Comparison of ENCODE assay signal across 11 cellular contexts in the genomic region with DNA sequence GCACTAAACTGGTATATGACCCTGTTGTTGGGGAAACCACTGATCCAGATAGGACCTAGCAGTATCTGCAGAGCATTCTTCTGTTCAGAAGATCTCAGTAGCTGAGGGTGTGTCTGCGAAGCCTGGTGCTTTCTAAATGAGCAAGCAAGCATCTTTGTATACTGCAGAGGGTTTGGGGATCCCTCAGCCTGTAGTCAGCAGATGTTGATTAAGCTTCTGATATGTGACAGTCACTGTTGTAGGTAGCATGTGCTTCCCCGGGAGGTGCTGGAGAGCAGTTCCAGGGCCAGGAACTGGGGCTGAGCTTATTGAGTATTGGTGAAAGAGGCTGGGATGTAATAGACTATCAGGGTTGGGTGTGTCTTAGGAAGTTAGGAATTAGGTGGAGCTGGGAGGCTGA. TPM values are rescaled to one million over a fixed set of nuclear protein-coding genes. Genes with fewer than 3 reads are reported as not detected.
DNase-seq lines count a peak whose midpoint lies in the region; ATAC-seq and TF ChIP-seq lines count a peak whose summit lies in the region.
"Had no signal": no experiment of that assay in that cellular context is flagged by ENCODE, and none has a peak within 500 bp of the region (broad histone marks: within the 10 kb centered on the region; RNA-seq: fewer than 3 reads in every experiment).

No MANE protein-coding gene starts in this region.

- H3K27ac Mint-ChIP-seq in stimulated activated naive CD8-positive, alpha-beta T cell treated with anti-CD3 and anti-CD28 coated beads, Interleukin-15, amount 100 ng/mL, for 72 hours: peak overlapping the region in 1 of 2 donors; percentile 98

- H3K4me1 Mint-ChIP-seq in stimulated activated naive CD8-positive, alpha-beta T cell treated with anti-CD3 and anti-CD28 coated beads, Interleukin-15, amount 100 ng/mL, for 72 hours: peaks cover 60% of the 10 kb centered on the region

- H3K27ac ChIP-seq in VCaP: peak overlapping the region; percentile 95; the same call in 1 of the 2 replicates

- in situ Hi-C loops in GM13977 (cut with MboI; ENCODE audit: low pct_unique_long_range_greater_than_20kb, low sequenced_read_pairs, unreplicated experiment): no loop called here

- H3K4me3 Mint-ChIP-seq in stimulated activated naive CD8-positive, alpha-beta T cell treated with anti-CD3 and anti-CD28 coated beads, Interleukin-15, amount 100 ng/mL, for 72 hours: peak overlapping the region; percentile 96 to 98

- peak overlapping the region; percentile 98 for H3K4me3 ChIP-seq in fibroblast of the aortic adventitia (ENCODE audit: low read depth, low read length)

- ATAC-seq in stimulated activated naive CD8-positive, alpha-beta T cell treated with anti-CD3 and anti-CD28 coated beads, Interleukin-15, amount 100 ng/mL, for 72 hours: no peak
- ATAC-seq in GM18517 (IDR thresholded peaks at IDR 0.05; ENCODE audit: unreplicated experiment) (no peak), GM21529 (IDR thresholded peaks at IDR 0.05; ENCODE audit: unreplicated experiment) (no peak)

- H3K27me3 Mint-ChIP-seq in stimulated activated naive CD8-positive, alpha-beta T cell treated with anti-CD3 and anti-CD28 coated beads, Interleukin-15, amount 100 ng/mL, for 72 hours: peaks cover 8% of the 10 kb centered on the region

- H3K9me3 Mint-ChIP-seq in stimulated activated naive CD8-positive, alpha-beta T cell treated with anti-CD3 and anti-CD28 coated beads, Interleukin-15, amount 100 ng/mL, for 72 hours: no peaks in the 10 kb centered on the region

- TF ChIP-seq CTCF in VCaP (conservative IDR thresholded peaks at IDR 0.05) (no peak), fibroblast of the aortic adventitia (IDR thresholded peaks at IDR 0.05; ENCODE audit: insufficient read depth, low read length) (no peak), GM13977 (IDR thresholded peaks at IDR 0.05; ENCODE audit: extremely low read depth, insufficient read depth, missing control alignments) (no peak)

- DNase-seq in stimulated activated CD4-positive, alpha-beta T cell treated with anti-CD3 and anti-CD28 coated beads, Interleukin-1b, Interleukin-23, amount 100 ng/mL, for 48 hours: peak; percentile 46
- no peak for DNase-seq in stimulated activated CD4-positive, alpha-beta T cell treated with anti-CD3 and anti-CD28 coated beads, Interleukin-4, amount 100 ng/mL, for 4 hours
- no peak for DNase-seq in fibroblast of the aortic adventitia (ENCODE audit: low read depth)
- no peak for DNase-seq in stimulated activated naive CD8-positive, alpha-beta T cell treated with anti-CD3 and anti-CD28 coated beads, Interleukin-15, amount 100 ng/mL, for 72 hours
- DNase-seq in GM13977 (ENCODE audit: low spot score): no peak
- DNase-seq: esophagus squamous epithelium; NK-92 treated with Interleukin-12 subunit alpha and Interleukin-12 subunit beta, amount 100 ng/mL, for 24 hours; stomach had no signal

RNA-seq across cellular contexts. Expression of a gene that starts 1.5 kb away (rescaled TPM):
- total RNA-seq in fibroblast of the aortic adventitia (ENCODE audit: low replicate concordance): 16.9 and 41.1 TPM in 2 replicates

RNA-seq across cellular contexts. Expression of a gene that starts 3.5 kb away (rescaled TPM):
- total RNA-seq in fibroblast of the aortic adventitia (ENCODE audit: low replicate concordance): 13.7 and 52.4 TPM in 2 replicates

RNA-seq across cellular contexts. Expression of a gene that starts 22.2 kb away (rescaled TPM):
- 33.3 and 106 TPM in 2 replicates for total RNA-seq in fibroblast of the aortic adventitia (ENCODE audit: low replicate concordance)

RNA-seq across cellular contexts. Expression of a gene that starts 22.3 kb away (rescaled TPM):
- 3.9 and 6.1 TPM in 2 replicates for total RNA-seq in fibroblast of the aortic adventitia (ENCODE audit: low replicate concordance)

RNA-seq across cellular contexts. Expression of a gene that starts 33.6 kb away (rescaled TPM):
- 32.5 and 164 TPM in 2 replicates for total RNA-seq in fibroblast of the aortic adventitia (ENCODE audit: low replicate concordance)
